ENCODE assay signal across 24 cellular contexts in genomic region chr3:100994809-100995208, GRCh38. TPM values are rescaled to one million over a fixed set of nuclear protein-coding genes. Genes with fewer than 3 reads are reported as not detected.
"Had no signal": no experiment of that assay in that cellular context is flagged by ENCODE, and none has a peak within 500 bp of the region (broad histone marks: within the 10 kb centered on the region; RNA-seq: fewer than 3 reads in every experiment).

No MANE protein-coding gene starts in this region.

- H3K9me3 ChIP-seq: mucosa of descending colon, ovary, right atrium auricular region, spleen, suprapubic skin had no signal

- FAIRE-seq: bronchial epithelial cell, endometrium, frontal cortex, keratinocyte had no signal

- H3K36me3 ChIP-seq: ovary, right atrium auricular region, spleen, suprapubic skin had no signal

- H3K27ac ChIP-seq: ovary, right atrium auricular region, skin epidermis, spleen, suprapubic skin had no signal

- H3K27me3 ChIP-seq: ovary, right atrium auricular region, spleen, suprapubic skin had no signal

- H3K4me1 ChIP-seq: right atrium auricular region had no signal

- H3K4me3 ChIP-seq: lung, mucosa of descending colon, ovary, right atrium auricular region, skin epidermis, spleen, suprapubic skin had no signal

- DNase-seq: caudate nucleus; cerebellar nuclear complex; cortex of kidney; effector memory CD8-positive, alpha-beta T cell; erythroblast; head of caudate nucleus; mucosa of descending colon; naive thymus-derived CD8-positive, alpha-beta T cell; nephron progenitor cell; nucleus accumbens; ovary; spleen; stimulated activated CD4-positive, alpha-beta T cell treated with anti-CD3 and anti-CD28 coated beads, Interleukin-4, amount 100 ng/mL, for 4 hours; stimulated activated naive CD8-positive, alpha-beta T cell treated with anti-CD3 and anti-CD28 coated beads, Interleukin-15, Interleukin-2, amounts not matched to agents 100 U/mL and 50 U/mL, for 24 hours had no signal

- ATAC-seq: effector memory CD8-positive, alpha-beta T cell; left lobe of liver; mucosa of descending colon; naive thymus-derived CD8-positive, alpha-beta T cell; stimulated activated memory B cell treated with anti-CD40 and anti-IgM and Interleukin-4, amounts not matched to agents 10 μg/mL and 1 μg/mL and 100 μg/mL, for 72 hours; stimulated activated naive CD8-positive, alpha-beta T cell treated with anti-CD3 and anti-CD28 coated beads, Interleukin-15, Interleukin-2, amounts not matched to agents 100 U/mL and 50 U/mL, for 24 hours had no signal

RNA-seq across cellular contexts. Expression of gene ABI3BP, which starts 1.6 kb away (rescaled TPM):
- total RNA-seq: naive thymus-derived CD8-positive, alpha-beta T cell had no signal
- polyA plus RNA-seq: naive thymus-derived CD8-positive, alpha-beta T cell had no signal
